ENCODE assay signal across 14 cellular contexts in the genomic region with DNA sequence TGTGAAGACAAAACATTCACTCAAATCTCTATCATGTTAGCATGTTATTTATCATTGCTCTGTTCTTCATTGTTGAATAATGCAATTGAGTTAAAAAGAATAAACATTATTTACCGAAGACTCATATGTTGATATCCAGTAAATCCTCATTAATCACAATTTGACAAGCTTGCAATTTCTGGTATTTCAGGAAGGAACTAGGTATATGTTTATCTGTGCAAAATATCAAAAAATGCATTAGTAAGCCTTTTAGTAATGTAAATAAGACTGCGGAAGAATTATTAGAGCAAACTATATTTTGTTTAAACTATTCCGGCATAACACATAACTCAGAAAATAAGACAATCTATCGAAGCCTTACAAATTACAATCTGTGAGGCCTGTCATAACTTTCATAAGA.
A peak's percentile ranks its signal among the peaks of the same experiment; 100 is the strongest.
DNase-seq lines count a peak whose midpoint lies in the region; ATAC-seq, FAIRE-seq and TF ChIP-seq lines count a peak whose summit lies in the region.
"Had no signal": no experiment of that assay in that cellular context is flagged by ENCODE, and none has a peak within 500 bp of the region (broad histone marks: within the 10 kb centered on the region; RNA-seq: fewer than 3 reads in every experiment).

No MANE protein-coding gene starts in this region.

- no peak overlapping the region for H2AK9ac ChIP-seq in IMR-90 (replicated peaks; ENCODE audit: low read depth, low read length, poor library complexity)

- H3K4me3 ChIP-seq in A549 (no peak overlapping the region), IMR-90 (ENCODE audit: insufficient read depth, low read depth, low read length) (no peak overlapping the region), endothelial cell of umbilical vein (replicated peaks in 1 of 3; ENCODE audit: insufficient read depth in 1 of 3, low read depth in 1 of 3, low read length in 3 of 3) (peak overlapping the region in 1 of 3 experiments; percentile 11), neuron (ENCODE audit: low read length) (no peak overlapping the region), foreskin fibroblast (ENCODE audit: low read depth in 1 of 2, low read length in 2 of 2) (no peak overlapping the region)

- H2AFZ ChIP-seq in IMR-90 (replicated peaks; ENCODE audit: low read length, poor library complexity) (no peak overlapping the region), endothelial cell of umbilical vein (ENCODE audit: low read depth, low read length) (peak overlapping the region; percentile 48), neuron (ENCODE audit: low read depth, low read length) (peak overlapping the region; percentile 77)

- no peak; a peak in 1 of 6 replicates for ATAC-seq in A549
- ATAC-seq in IMR-90 (ENCODE audit: low read depth), result no peak
- ATAC-seq in GM21423 (IDR thresholded peaks at IDR 0.05; ENCODE audit: unreplicated experiment), result no peak

- H3K9me1 ChIP-seq in IMR-90 (ENCODE audit: insufficient read depth, low read length), result no peaks in the 10 kb centered on the region
- no peaks in the 10 kb centered on the region for H3K9me1 ChIP-seq in endothelial cell of umbilical vein (replicated peaks; ENCODE audit: control insufficient read depth, extremely low read depth, insufficient read depth, low read length)

- H3K4me2 ChIP-seq in A549 (peak overlapping the region; percentile 58), IMR-90 (ENCODE audit: low read depth, low read length) (no peak overlapping the region), endothelial cell of umbilical vein (ENCODE audit: insufficient read depth, low read length) (peak overlapping the region; percentile 70)

- WGBS in A549 (ENCODE audit: missing lambda C conversion rate), result 8% methylated on average over 4 of the region's 4 CpGs
- no CpG with 5 or more reads among the region's 4 CpGs for whole genome bisulfite sequencing in IMR-90 (ENCODE audit: extremely low coverage in 2 of 2, insufficient read length in 1 of 2), 2 experiments

- dilution Hi-C loops in IMR-90 (cut with HindIII; ENCODE audit: low sequenced_read_pairs, unreplicated experiment) (no loop called here), endothelial cell of umbilical vein (cut with MboI; ENCODE audit: extremely low pct_ligation_motif_present, low sequenced_read_pairs) (no loop called here)

- H2BK120ac ChIP-seq in IMR-90 (ENCODE audit: low read depth, low read length), result no peak overlapping the region

- no peak overlapping the region for H2BK5ac ChIP-seq in IMR-90 (ENCODE audit: low read depth, low read length, poor library complexity, severe bottlenecking)

- H3K36me3 ChIP-seq in IMR-90 (ENCODE audit: control insufficient read depth, insufficient read depth, low read length), result no peaks in the 10 kb centered on the region
- no peaks in the 10 kb centered on the region for H3K36me3 ChIP-seq in endothelial cell of umbilical vein (ENCODE audit: control insufficient read depth in 2 of 2, extremely low read depth in 1 of 2, insufficient read depth in 2 of 2, low read length in 2 of 2)
- no peaks in the 10 kb centered on the region for H3K36me3 ChIP-seq in neuron (ENCODE audit: insufficient read depth, low read length)

- H2AK5ac ChIP-seq in IMR-90 (ENCODE audit: low read depth, low read length), result no peak overlapping the region

- no peak overlapping the region for H4K91ac ChIP-seq in IMR-90 (ENCODE audit: insufficient read depth, low read depth, low read length)

- H3K27me3 ChIP-seq in IMR-90 (ENCODE audit: control insufficient read depth, insufficient read depth, low read length), result no peaks in the 10 kb centered on the region
- no peaks in the 10 kb centered on the region for H3K27me3 ChIP-seq in endothelial cell of umbilical vein (ENCODE audit: control insufficient read depth in 2 of 2, insufficient read depth in 2 of 2, low read length in 2 of 2)
- no peaks in the 10 kb centered on the region for H3K27me3 ChIP-seq in neuron (ENCODE audit: insufficient read depth, low read length)

- TF ChIP-seq CTCF in A549 (IDR thresholded peaks at IDR 0.05), result no peak
- TF ChIP-seq CTCF in IMR-90 (conservative IDR thresholded peaks at IDR 0.05; ENCODE audit: low read depth, low read length), result no peak
- TF ChIP-seq CTCF in endothelial cell of umbilical vein (IDR thresholded peaks at IDR 0.05; ENCODE audit: extremely low read depth in 1 of 2, insufficient read depth in 1 of 2, low read depth in 1 of 2, low read length in 2 of 2), result no peak
- TF ChIP-seq CTCF in foreskin fibroblast (IDR thresholded peaks at IDR 0.05; ENCODE audit: low read depth, low read length), result no peak

- no peak overlapping the region for H4K5ac ChIP-seq in IMR-90 (ENCODE audit: low read depth, low read length)

- no peak overlapping the region for H2BK20ac ChIP-seq in IMR-90 (ENCODE audit: low read depth, low read length)

- H3K27ac ChIP-seq in A549, result no peak overlapping the region
- no peak overlapping the region for H3K27ac ChIP-seq in IMR-90 (ENCODE audit: insufficient read depth, low read length)
- H3K27ac ChIP-seq in endothelial cell of umbilical vein (ENCODE audit: insufficient read depth, low read depth, low read length), result peak overlapping the region; percentile 48

- TF ChIP-seq RAD21 in A549 (conservative IDR thresholded peaks at IDR 0.05 in 1 of 2, IDR thresholded peaks at IDR 0.05 in 1 of 2) (no peak), IMR-90 (IDR thresholded peaks at IDR 0.05; ENCODE audit: low read length) (no peak)

- CTCF ChIA-PET in A549 (lab: Yijun Ruan, JAX) (no interaction called here), IMR-90 (lab: Yijun Ruan, JAX) (no interaction called here), endothelial cell of umbilical vein (lab: Charles Lee) (interaction anchor here (1.1 to 2.3 kb wide), 6 partner anchors 13 to 96 kb away, joined by 3 to 9 read pairs (median 4); no protein-coding TSS in a partner anchor)

- in situ Hi-C loops in IMR-90 (cut with MboI; ENCODE audit: low sequenced_read_pairs), result no loop called here

- TF ChIP-seq EP300 in A549 (IDR thresholded peaks at IDR 0.05), result no peak

- H3K4ac ChIP-seq in IMR-90 (ENCODE audit: low read depth, low read length), result no peak overlapping the region

- BruUV-seq in IMR-90 (replicated peaks; lab: Mats Ljungman, UMichigan), result no TSS peak
- BruUV-seq in endothelial cell of umbilical vein (replicated peaks; lab: Mats Ljungman, UMichigan), result no TSS peak

- no peak overlapping the region for H2BK15ac ChIP-seq in IMR-90 (ENCODE audit: low read depth, low read length)

- H3K14ac ChIP-seq in IMR-90 (replicated peaks; ENCODE audit: low read depth, low read length), result no peak overlapping the region

- H4K8ac ChIP-seq in IMR-90 (ENCODE audit: low read depth in 2 of 2, low read length in 2 of 2), result no peak overlapping the region

- H3K23ac ChIP-seq in IMR-90 (ENCODE audit: low read depth, low read length), result no peak overlapping the region

- H3K18ac ChIP-seq in IMR-90 (ENCODE audit: low read depth, low read length), result no peak overlapping the region

- H3K9me3 ChIP-seq in A549, result no peaks in the 10 kb centered on the region
- H3K9me3 ChIP-seq in IMR-90 (ENCODE audit: control insufficient read depth, insufficient read depth, low read length), result peaks cover 2% of the 10 kb centered on the region; the same call in 1 of the 2 replicates
- no peaks in the 10 kb centered on the region for H3K9me3 ChIP-seq in endothelial cell of umbilical vein (replicated peaks; ENCODE audit: control insufficient read depth, insufficient read depth, low read length)
- H3K9me3 ChIP-seq in neuron (ENCODE audit: low read length), result no peaks in the 10 kb centered on the region

- peaks cover 15% of the 10 kb centered on the region; the same call in 2 of the 3 replicates for H3K4me1 ChIP-seq in A549
- no peaks in the 10 kb centered on the region for H3K4me1 ChIP-seq in IMR-90 (ENCODE audit: control insufficient read depth, insufficient read depth, low read length)
- peaks cover 22% of the 10 kb centered on the region for H3K4me1 ChIP-seq in endothelial cell of umbilical vein (ENCODE audit: control insufficient read depth, extremely low read depth, insufficient read depth, low read length)
- no peaks in the 10 kb centered on the region for H3K4me1 ChIP-seq in neuron (ENCODE audit: insufficient read depth, low read length)

- no peak overlapping the region for H3K56ac ChIP-seq in IMR-90 (ENCODE audit: extremely low read depth, insufficient read depth, low read length)

- H3K79me1 ChIP-seq in IMR-90 (ENCODE audit: low read depth in 1 of 2, low read length in 2 of 2), result no peaks in the 10 kb centered on the region

- POLR2A ChIA-PET in A549 (lab: Yijun Ruan, JAX) (no interaction called here), IMR-90 (lab: Charles Lee; ENCODE audit: unreplicated experiment) (no interaction called here), endothelial cell of umbilical vein (lab: Charles Lee) (no interaction called here)

- intact Hi-C loops in IMR-90 (cut with micrococcal nuclease), result no loop called here
- intact Hi-C loops in endothelial cell of umbilical vein (cut with micrococcal nuclease), result no loop called here

- FAIRE-seq in A549 (lab: Jason Lieb, UNC), result peak; percentile 68
- peak; percentile 49 for FAIRE-seq in endothelial cell of umbilical vein (lab: Jason Lieb, UNC)
- FAIRE-seq: GM12891 had no signal

- no peak for TF ChIP-seq POLR2A in A549 (IDR thresholded peaks at IDR 0.05; ENCODE audit: low read length)
- TF ChIP-seq POLR2A in IMR-90 (IDR thresholded peaks at IDR 0.05; ENCODE audit: low read depth, low read length), result no peak
- TF ChIP-seq POLR2A in endothelial cell of umbilical vein (IDR thresholded peaks at IDR 0.05; ENCODE audit: low read depth, low read length), result no peak

- DNase-seq in A549 (ENCODE audit: low read depth in 1 of 2, low spot score in 1 of 2) (no peak), IMR-90 (no peak), endothelial cell of umbilical vein (ENCODE audit: low read depth, low spot score) (peak; percentile 53), foreskin fibroblast (no peak), middle frontal gyrus (ENCODE audit: extremely low spot score, low spot score) (no peak)
- DNase-seq: 8988T; C1 segment of cervical spinal cord; Calu3; CD4-positive, alpha-beta T cell; GOT3; H9 had no signal

- H3K9ac ChIP-seq in IMR-90 (ENCODE audit: low read depth, low read length) (no peak overlapping the region), endothelial cell of umbilical vein (replicated peaks; ENCODE audit: extremely low read depth, insufficient read depth, low read length) (no peak overlapping the region)

- H3K79me2 ChIP-seq in endothelial cell of umbilical vein (ENCODE audit: control insufficient read depth, insufficient read depth, low read length), result no peaks in the 10 kb centered on the region

- H4K20me1 ChIP-seq in IMR-90 (ENCODE audit: insufficient read depth, low read length) (no peaks in the 10 kb centered on the region), endothelial cell of umbilical vein (replicated peaks; ENCODE audit: control insufficient read depth, extremely low read depth, insufficient read depth, low read length) (no peaks in the 10 kb centered on the region)

TF ChIP-seq in A549, 52 proteins besides CTCF, POLR2A, EP300 and RAD21 (continues in another document):
- TF ChIP-seq MAFK (IDR thresholded peaks at IDR 0.05; ENCODE audit: partially characterized antibody) (peak; percentile 89), HEYL (CRISPR knock-in tag; IDR thresholded peaks at IDR 0.05) (no peak)

TF ChIP-seq in IMR-90, 13 proteins besides CTCF, POLR2A, EP300 and RAD21 (continues in another document):
- TF ChIP-seq RFX5 (IDR thresholded peaks at IDR 0.05; ENCODE audit: low read depth, low read length), result no peak

TF ChIP-seq in endothelial cell of umbilical vein, 7 proteins besides CTCF, POLR2A, EP300 and RAD21 (continues in another document):
- TF ChIP-seq MYC (IDR thresholded peaks at IDR 0.05; ENCODE audit: low read depth, low read length), result no peak
